8 cellular contexts compared by ENCODE assay signal in genomic region chrX:149487292-149487691, GRCh38. TPM values are rescaled to one million over a fixed set of nuclear protein-coding genes. Genes with fewer than 3 reads are reported as not detected.
DNase-seq lines count a peak whose midpoint lies in the region; ATAC-seq and TF ChIP-seq lines count a peak whose summit lies in the region.

No MANE protein-coding gene starts in this region.

- H3K27ac ChIP-seq in HEK293 (ENCODE audit: extremely low read depth, low read depth, low read length), result no peak overlapping the region
- H3K27ac ChIP-seq in right lobe of liver, result no peak overlapping the region

- peak; percentile 39 for DNase-seq in DMS53 (lab: John Stamatoyannopoulos, UW)
- no peak for DNase-seq in DMS53 treated with DMSO at 0.1 percent for 48 hours (lab: John Stamatoyannopoulos, UW; ENCODE audit: unreplicated experiment)
- DNase-seq in activated CD4-positive, alpha-beta memory T cell treated with anti-CD3 and anti-CD28 coated beads for 36 hours, result peak; percentile 18
- no peak for DNase-seq in right lobe of liver
- no peak for DNase-seq in NCI-H526 treated with DMSO at 0.1 percent for 48 hours (lab: John Stamatoyannopoulos, UW)
- no peak for DNase-seq in NCI-H510A treated with DMSO at 0.1 percent for 48 hours (lab: John Stamatoyannopoulos, UW)

- H3K27me3 ChIP-seq in right lobe of liver, result no peaks in the 10 kb centered on the region

- H3K27me3 Mint-ChIP-seq in activated CD4-positive, alpha-beta memory T cell treated with anti-CD3 and anti-CD28 coated beads for 36 hours, result no peaks in the 10 kb centered on the region

- peaks cover 0 to 81% of the 10 kb centered on the region in 2 experiments; a peak in 2 of 3 replicates for H3K36me3 ChIP-seq in HEK293 (ENCODE audit: control insufficient read depth in 2 of 2, insufficient read depth in 1 of 2, low read length in 2 of 2)
- peaks cover 0 to 26% (median 1%) of the 10 kb centered on the region in 4 donors for H3K36me3 ChIP-seq in right lobe of liver

- TF ChIP-seq CTCF in HEK293 (tag by site-specific recombination; IDR thresholded peaks at IDR 0.05), result no peak
- peak; percentile 9 to 32 (median 28) for TF ChIP-seq CTCF in right lobe of liver (IDR thresholded peaks at IDR 0.05)

- ATAC-seq in right lobe of liver (peak; percentile 52 to 73 (median 56)), GM19324 (IDR thresholded peaks at IDR 0.05; ENCODE audit: low FRiP score, unreplicated experiment) (no peak)

- H3K4me3 ChIP-seq in HEK293 (ENCODE audit: low read depth, low read length) (no peak overlapping the region), right lobe of liver (no peak overlapping the region)

- intact Hi-C loops in activated CD4-positive, alpha-beta memory T cell treated with anti-CD3 and anti-CD28 coated beads for 36 hours (cut with micrococcal nuclease), result no loop called here
- intact Hi-C loops in right lobe of liver (cut with DNase I), result no loop called here

- H3K4me1 Mint-ChIP-seq in activated CD4-positive, alpha-beta memory T cell treated with anti-CD3 and anti-CD28 coated beads for 36 hours (ENCODE audit: low read depth), result peaks cover 3% of the 10 kb centered on the region

- H3K9me3 Mint-ChIP-seq in activated CD4-positive, alpha-beta memory T cell treated with anti-CD3 and anti-CD28 coated beads for 36 hours, result no peaks in the 10 kb centered on the region

- no peak overlapping the region for H3K27ac Mint-ChIP-seq in activated CD4-positive, alpha-beta memory T cell treated with anti-CD3 and anti-CD28 coated beads for 36 hours

- no peaks in the 10 kb centered on the region for H3K4me1 ChIP-seq in HEK293 (ENCODE audit: control insufficient read depth, insufficient read depth, low read length)
- peaks cover 0 to 2% (median 0%) of the 10 kb centered on the region in 4 donors for H3K4me1 ChIP-seq in right lobe of liver

- WGBS in right lobe of liver (ENCODE audit: insufficient coverage, low coverage, low lambda C conversion rate, missing lambda C conversion rate), result 65% methylated on average over 6 of the region's 6 CpGs

- H3K4me3 Mint-ChIP-seq in activated CD4-positive, alpha-beta memory T cell treated with anti-CD3 and anti-CD28 coated beads for 36 hours, result no peak overlapping the region

- POLR2A ChIA-PET in HEK293 (lab: Yijun Ruan, JAX), result interaction anchor here (0.6 kb wide), 1 partner anchor 10 kb away, joined by 3 read pairs; no protein-coding TSS in a partner anchor
- POLR2A ChIA-PET in activated CD4-positive, alpha-beta memory T cell treated with anti-CD3 and anti-CD28 coated beads for 36 hours (lab: Charles Lee), result no interaction called here

- H3K9me3 ChIP-seq in HEK293 (ENCODE audit: control insufficient read depth, insufficient read depth, low read depth, low read length) (no peaks in the 10 kb centered on the region), right lobe of liver (no peaks in the 10 kb centered on the region)

- CTCF ChIA-PET in HEK293 (lab: Yijun Ruan, JAX), result interaction anchor here (0.7 to 2.2 kb wide), 2 partner anchors 15 to 540 kb away, joined by 4 to 8 read pairs; no protein-coding TSS in a partner anchor
- CTCF ChIA-PET in activated CD4-positive, alpha-beta memory T cell treated with anti-CD3 and anti-CD28 coated beads for 36 hours (lab: Charles Lee), result no interaction called here

- TF ChIP-seq POLR2A in right lobe of liver (IDR thresholded peaks at IDR 0.05), result no peak

- H3K36me3 Mint-ChIP-seq in activated CD4-positive, alpha-beta memory T cell treated with anti-CD3 and anti-CD28 coated beads for 36 hours, result peaks cover 37% of the 10 kb centered on the region

TF ChIP-seq in HEK293, 187 proteins besides CTCF, POLR2A, EP300 and RAD21:
- no peak for TF ChIP-seq KLF1 (tag by site-specific recombination; IDR thresholded peaks at IDR 0.05)
- 0 out of 2 replicates have a peak, but pooled peaks have one; percentile 17 for TF ChIP-seq ZNF121 (tag by site-specific recombination; IDR thresholded peaks at IDR 0.05)

RNA-seq across cellular contexts. Expression of gene IDS, which starts 17.8 kb away (rescaled TPM):
- total RNA-seq in activated CD4-positive, alpha-beta memory T cell treated with anti-CD3 and anti-CD28 coated beads for 36 hours, result 10 to 100 TPM; 71.6 to 72.2 TPM
- 10 to 100 TPM; 12.7 to 27.3 (median 20.0) TPM for total RNA-seq in right lobe of liver

RNA-seq across cellular contexts. Expression of gene EOLA1, which starts 53.5 kb away (rescaled TPM):
- total RNA-seq in activated CD4-positive, alpha-beta memory T cell treated with anti-CD3 and anti-CD28 coated beads for 36 hours, result 10 to 100 TPM; 22.1 to 24.7 TPM
- total RNA-seq in right lobe of liver, result 10 to 100 TPM in 4 of 6 experiments, 1 to 10 TPM in 2; 5.2 to 13.3 (median 11.7) TPM

Comparison
In these comparisons a context has a peak if more than half of its experiments do, and no peak if none do; other contexts are left out.
1. DNase-seq: peak in DMS53 (single experiment) and activated CD4-positive, alpha-beta memory T cell treated with anti-CD3 and anti-CD28 coated beads for 36 hours (single experiment); none in DMS53 treated with DMSO at 0.1 percent for 48 hours (single experiment), right lobe of liver (0 of 3), NCI-H526 treated with DMSO at 0.1 percent for 48 hours (single experiment) and NCI-H510A treated with DMSO at 0.1 percent for 48 hours (single experiment).